Comparison of ENCODE assay signal across 20 cellular contexts in genomic region chr14:99666533-99666932, GRCh38. TPM values are rescaled to one million over a fixed set of nuclear protein-coding genes. Genes with fewer than 3 reads are reported as not detected.
"Had no signal": no experiment of that assay in that cellular context is flagged by ENCODE, and none has a peak within 500 bp of the region (broad histone marks: within the 10 kb centered on the region; RNA-seq: fewer than 3 reads in every experiment).

No MANE protein-coding gene starts in this region.

- DNase-seq: cortex of kidney; dorsolateral prefrontal cortex; effector CD8-positive, alpha-beta T cell; heart left ventricle; hippocampal formation; kidney glomerular epithelial cell; mammary epithelial cell; naive thymus-derived CD8-positive, alpha-beta T cell; nucleus accumbens; ovary; sigmoid colon; stimulated activated CD4-positive, alpha-beta T cell treated with anti-CD3 and anti-CD28 coated beads, Interleukin-12 subunit alpha, Interleukin-12 subunit beta, amount 100 ng/mL, for 4 hours; stimulated activated naive CD8-positive, alpha-beta T cell treated with anti-CD3 and anti-CD28 coated beads, Interleukin-15, Interleukin-2, amounts not matched to agents 100 U/mL and 50 U/mL, for 24 hours; thyroid gland had no signal

- H3K36me3 ChIP-seq: ovary, right atrium auricular region, thyroid gland had no signal

- H3K4me3 ChIP-seq: dorsolateral prefrontal cortex, heart left ventricle, ovary, right atrium auricular region, sigmoid colon, skin epidermis, suprapubic skin, thyroid gland had no signal

- H3K9me3 Mint-ChIP-seq: naive thymus-derived CD8-positive, alpha-beta T cell had no signal

- H3K9me3 ChIP-seq: heart left ventricle, ovary, right atrium auricular region, sigmoid colon, suprapubic skin, thyroid gland had no signal

- H3K4me3 Mint-ChIP-seq: naive thymus-derived CD8-positive, alpha-beta T cell had no signal

- H3K4me1 Mint-ChIP-seq: naive thymus-derived CD8-positive, alpha-beta T cell had no signal

- H3K27ac ChIP-seq: dorsolateral prefrontal cortex, heart left ventricle, ovary, right atrium auricular region, sigmoid colon, skin epidermis, suprapubic skin, thyroid gland had no signal

- H3K27ac Mint-ChIP-seq: naive thymus-derived CD8-positive, alpha-beta T cell had no signal

- H3K4me1 ChIP-seq: right atrium auricular region, suprapubic skin, thyroid gland had no signal

- H3K36me3 Mint-ChIP-seq: naive thymus-derived CD8-positive, alpha-beta T cell had no signal

- ATAC-seq: esophagus mucosa; left lobe of liver; naive thymus-derived CD8-positive, alpha-beta T cell; stimulated activated naive CD8-positive, alpha-beta T cell treated with anti-CD3 and anti-CD28 coated beads, Interleukin-15, Interleukin-2, amounts not matched to agents 100 U/mL and 50 U/mL, for 24 hours had no signal

- H3K27me3 ChIP-seq: dorsolateral prefrontal cortex, ovary, right atrium auricular region, sigmoid colon, thyroid gland had no signal

RNA-seq across cellular contexts. Expression of gene CYP46A1, which starts 17.6 kb away (rescaled TPM):
- total RNA-seq: esophagus mucosa, mammary epithelial cell had no signal
- polyA plus RNA-seq: mammary epithelial cell had no signal

RNA-seq across cellular contexts. Expression of gene HHIPL1, which starts 21.6 kb away (rescaled TPM):
- total RNA-seq: mononuclear cell had no signal
- polyA plus RNA-seq: naive thymus-derived CD8-positive, alpha-beta T cell had no signal
